In the genomic region with DNA sequence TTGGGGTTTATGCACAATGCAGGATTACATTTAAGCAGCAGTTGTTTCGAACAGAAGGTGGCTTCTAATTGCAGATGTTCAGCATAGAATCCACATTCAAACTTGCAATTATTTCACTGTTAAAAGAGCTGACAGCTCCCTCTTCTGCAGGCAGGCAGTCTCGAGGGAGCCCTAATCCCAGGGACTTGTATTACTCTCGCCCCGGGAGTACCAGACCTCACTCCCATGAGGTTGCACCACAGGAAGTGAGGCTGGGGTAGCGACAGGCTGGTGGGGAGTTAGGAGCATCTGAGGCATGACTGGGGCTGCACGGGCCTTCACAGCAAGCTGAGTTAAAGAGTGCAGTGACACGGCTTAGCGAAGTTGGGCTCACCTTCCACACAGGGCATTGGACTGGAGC, we compare ENCODE assay signal across 15 cellular contexts.
DNase-seq lines count a peak whose midpoint lies in the region; ATAC-seq and TF ChIP-seq lines count a peak whose summit lies in the region.
"Had no signal": no experiment of that assay in that cellular context is flagged by ENCODE, and none has a peak within 500 bp of the region (broad histone marks: within the 10 kb centered on the region; RNA-seq: fewer than 3 reads in every experiment).

No MANE protein-coding gene starts in this region.

- POLR2A ChIA-PET in A673 (lab: Charles Lee; ENCODE audit: low non-redundant PET) (no interaction called here), MCF 10A (lab: Yijun Ruan, JAX) (no interaction called here)

- H3K27me3 ChIP-seq in A673 (replicated peaks; ENCODE audit: insufficient read depth, low read depth, low read length, poor library complexity) = no peaks in the 10 kb centered on the region

- no peaks in the 10 kb centered on the region for H3K36me3 ChIP-seq in A673 (ENCODE audit: insufficient read depth, low read length, poor library complexity, severe bottlenecking)
- H3K36me3 ChIP-seq: HAP-1 had no signal

- ATAC-seq in HG02884 (IDR thresholded peaks at IDR 0.05; ENCODE audit: unreplicated experiment) = no peak
- ATAC-seq: K562 had no signal

- intact Hi-C loops in A673 (cut with micrococcal nuclease; ENCODE audit: unreplicated experiment) (no loop called here), MCF 10A (cut with micrococcal nuclease) (no loop called here)

- H3K4me3 Mint-ChIP-seq in MCF 10A (ENCODE audit: unreplicated experiment) = no peak overlapping the region
- H3K4me3 Mint-ChIP-seq: B cell; CD8-positive, alpha-beta memory T cell had no signal

- peaks cover 40% of the 10 kb centered on the region for H3K9me3 Mint-ChIP-seq in MCF 10A (ENCODE audit: unreplicated experiment)

- DNase-seq in A673 (ENCODE audit: low spot score) (peak; percentile 88), DMS153 (lab: John Stamatoyannopoulos, UW) (peak; percentile 12), NB4 (ENCODE audit: low read depth) (peak; percentile 78), left kidney (ENCODE audit: low read depth, low spot score) (peak; percentile 9), MCF 10A (ENCODE audit: unreplicated experiment) (no peak)
- DNase-seq in stimulated activated CD4-positive, alpha-beta T cell treated with anti-CD3 and anti-CD28 coated beads, Interleukin-4, amount 100 ng/mL, for 4 hours = no peak
- DNase-seq in activated effector memory CD4-positive, alpha-beta T cell treated with anti-CD3 and anti-CD28 coated beads, Interleukin-2, amount 50 U/mL, for 16 hours = no peak
- DNase-seq: 8988T; ACHN; Caco-2; CD8-positive, alpha-beta memory T cell had no signal

- CTCF ChIA-PET in A673 (lab: Charles Lee) = interaction anchor here (0.7 kb wide), 1 partner anchor 30 kb away, joined by 8 read pairs; no protein-coding TSS in a partner anchor
- CTCF ChIA-PET in MCF 10A (lab: Yijun Ruan, JAX) = no interaction called here

- H3K4me1 Mint-ChIP-seq in MCF 10A (ENCODE audit: insufficient read depth, unreplicated experiment) = no peaks in the 10 kb centered on the region
- H3K4me1 Mint-ChIP-seq: B cell; CD8-positive, alpha-beta memory T cell had no signal

- no peak for TF ChIP-seq POLR2A in NB4 (IDR thresholded peaks at IDR 0.05; ENCODE audit: extremely low read depth, insufficient read length)

- TF ChIP-seq CTCF in A673 (conservative IDR thresholded peaks at IDR 0.05; ENCODE audit: low read depth, low read length) = no peak
- no peak for TF ChIP-seq CTCF in NB4 (IDR thresholded peaks at IDR 0.05; ENCODE audit: low read depth, low read length)
- TF ChIP-seq CTCF in MCF 10A (IDR thresholded peaks at IDR 0.05; ENCODE audit: unreplicated experiment) = no peak

- no peaks in the 10 kb centered on the region for H3K27me3 Mint-ChIP-seq in MCF 10A (ENCODE audit: insufficient read depth, unreplicated experiment)
- H3K27me3 Mint-ChIP-seq: B cell had no signal

- no peaks in the 10 kb centered on the region for H3K9me3 ChIP-seq in A673 (ENCODE audit: low read depth, low read length, poor library complexity, severe bottlenecking)
- H3K9me3 ChIP-seq: Caco-2, HAP-1 had no signal

- H3K4me3 ChIP-seq in A673 (ENCODE audit: low read depth, low read length, poor library complexity, severe bottlenecking) (no peak overlapping the region), NB4 (ENCODE audit: low read depth, low read length) (no peak overlapping the region)
- H3K4me3 ChIP-seq: HAP-1, K562 had no signal

- peak overlapping the region; percentile 70 for H3K27ac ChIP-seq in A673 (ENCODE audit: low read depth, low read length, poor library complexity, severe bottlenecking)

- no peaks in the 10 kb centered on the region for H3K36me3 Mint-ChIP-seq in MCF 10A (ENCODE audit: insufficient read depth, unreplicated experiment)
- H3K36me3 Mint-ChIP-seq: CD8-positive, alpha-beta memory T cell had no signal

- no peak overlapping the region for H3K27ac Mint-ChIP-seq in MCF 10A (ENCODE audit: low read depth, unreplicated experiment)
- H3K27ac Mint-ChIP-seq: B cell; CD8-positive, alpha-beta memory T cell had no signal

- no TSS peak for BruUV-seq in A673 (replicated peaks; lab: Mats Ljungman, UMichigan)
- no TSS peak for BruUV-seq in MCF 10A (replicated peaks; lab: Mats Ljungman, UMichigan)

- peaks cover 31% of the 10 kb centered on the region for H3K4me1 ChIP-seq in A673 (ENCODE audit: insufficient read depth, low read length, poor library complexity, severe bottlenecking)
- H3K4me1 ChIP-seq: Caco-2, HAP-1 had no signal

Comparison
In these comparisons a context has a peak if more than half of its experiments do, and no peak if none do; other contexts are left out.
1. DNase-seq: peak in A673 (single experiment), DMS153 (single experiment), NB4 (single experiment) and left kidney (single experiment); none in MCF 10A (single experiment), stimulated activated CD4-positive, alpha-beta T cell treated with anti-CD3 and anti-CD28 coated beads, Interleukin-4, amount 100 ng/mL, for 4 hours (0 of 2) and activated effector memory CD4-positive, alpha-beta T cell treated with anti-CD3 and anti-CD28 coated beads, Interleukin-2, amount 50 U/mL, for 16 hours (single experiment).